In genomic region chr3:170027691-170028102, GRCh38 we compare ENCODE assay signal across 1 cellular context.
TF ChIP-seq lines count a peak whose summit lies in the region.

No MANE protein-coding gene starts in this region.

TF ChIP-seq in K562, 482 proteins besides CTCF, POLR2A, EP300 and RAD21 (continued from another document and continues in another):
- no peak for TF ChIP-seq ZNF740 (CRISPR knock-in tag; IDR thresholded peaks at IDR 0.05)
- peak in 1 of 2 experiments; percentile 86; a peak in 2 of 4 replicates for TF ChIP-seq ZNF740 (tag; IDR thresholded peaks at IDR 0.05)
- TF ChIP-seq ZNF239 (CRISPR knock-in tag; IDR thresholded peaks at IDR 0.05): peak; percentile 66
- peak; percentile 53; the same call in 1 of the 2 replicates for TF ChIP-seq ZNF395 (CRISPR knock-in tag; IDR thresholded peaks at IDR 0.05)
- TF ChIP-seq ZNF76 (CRISPR knock-in tag; IDR thresholded peaks at IDR 0.05; ENCODE audit: borderline replicate concordance): 0 out of 2 replicates have a peak, but pooled peaks have one; percentile 72
- peak; percentile 76; the same call in 1 of the 2 replicates for TF ChIP-seq HDAC8 (tag; IDR thresholded peaks at IDR 0.05)
- TF ChIP-seq ZC3H11A (IDR thresholded peaks at IDR 0.05; ENCODE audit: low read depth, low read length): no peak
- peak in 1 of 2 experiments; percentile 50; a peak in 1 of 4 replicates for TF ChIP-seq TEAD1 (CRISPR knock-in tag; IDR thresholded peaks at IDR 0.05)
- TF ChIP-seq ILK (tag; IDR thresholded peaks at IDR 0.05; ENCODE audit: borderline replicate concordance, low read depth): no peak
- TF ChIP-seq ZNF584 (CRISPR knock-in tag; IDR thresholded peaks at IDR 0.05; ENCODE audit: low read depth): 0 out of 2 replicates have a peak, but pooled peaks have one; percentile 48
- TF ChIP-seq DDX20 (tag; IDR thresholded peaks at IDR 0.05; ENCODE audit: low read depth): peak; percentile 65; the same call in 1 of the 2 replicates
- TF ChIP-seq ZNF311 (CRISPR knock-in tag; IDR thresholded peaks at IDR 0.05): peak; percentile 88
- 0 out of 2 replicates have a peak, but pooled peaks have one; percentile 48 for TF ChIP-seq SMAD4 (CRISPR knock-in tag; conservative IDR thresholded peaks at IDR 0.05)
- no peak for TF ChIP-seq FOXO4 (CRISPR knock-in tag; IDR thresholded peaks at IDR 0.05)
- no peak for TF ChIP-seq KAT7 (CRISPR knock-in tag; IDR thresholded peaks at IDR 0.05; ENCODE audit: borderline replicate concordance)
- TF ChIP-seq ZBTB9 (CRISPR knock-in tag; IDR thresholded peaks at IDR 0.05): peak; percentile 52; the same call in 1 of the 2 replicates
- TF ChIP-seq BCL6 (CRISPR knock-in tag; IDR thresholded peaks at IDR 0.05): peak; percentile 20; the same call in 1 of the 2 replicates
- TF ChIP-seq DIDO1 (tag; IDR thresholded peaks at IDR 0.05; ENCODE audit: low read depth): peak; percentile 38; the same call in 1 of the 2 replicates
- TF ChIP-seq TCFL5 (CRISPR knock-in tag; conservative IDR thresholded peaks at IDR 0.05): peak; percentile 59; the same call in 1 of the 2 replicates
- peak; percentile 56 for TF ChIP-seq PTTG1 (tag; IDR thresholded peaks at IDR 0.05; ENCODE audit: low read depth)
- 0 out of 4 replicates have a peak, but pooled peaks of 1 of the 2 experiments have one; percentile 19 for TF ChIP-seq ZNF639 (CRISPR knock-in tag; conservative IDR thresholded peaks at IDR 0.05 in 1 of 2, IDR thresholded peaks at IDR 0.05 in 1 of 2)
- no peak for TF ChIP-seq THRA (IDR thresholded peaks at IDR 0.05)
- TF ChIP-seq GABPA (tag; conservative IDR thresholded peaks at IDR 0.05; ENCODE audit: low read depth): 0 out of 2 replicates have a peak, but pooled peaks have one; percentile 14
- no peak for TF ChIP-seq ZNF253 (CRISPR knock-in tag; conservative IDR thresholded peaks at IDR 0.05)
- TF ChIP-seq ETV6 (IDR thresholded peaks at IDR 0.05; ENCODE audit: borderline replicate concordance in 1 of 2, low read depth in 2 of 2, low read length in 1 of 2): no peak
- no peak for TF ChIP-seq ETV6 (CRISPR knock-in tag; IDR thresholded peaks at IDR 0.05; ENCODE audit: borderline replicate concordance)
- TF ChIP-seq ZNF41 (CRISPR knock-in tag; conservative IDR thresholded peaks at IDR 0.05): 0 out of 2 replicates have a peak, but pooled peaks have one; percentile 55
- TF ChIP-seq ETV1 (tag; conservative IDR thresholded peaks at IDR 0.05; ENCODE audit: low read depth): peak; percentile 61; the same call in 1 of the 2 replicates
- no peak for TF ChIP-seq ID3 (CRISPR knock-in tag; IDR thresholded peaks at IDR 0.05)
- peak; percentile 84 for TF ChIP-seq ID3 (tag; IDR thresholded peaks at IDR 0.05)
- peak; percentile 38; the same call in 1 of the 2 replicates for TF ChIP-seq ZNF134 (CRISPR knock-in tag; conservative IDR thresholded peaks at IDR 0.05)
- no peak for TF ChIP-seq POLR2G (IDR thresholded peaks at IDR 0.05; ENCODE audit: low read depth, low read length)
- 0 out of 2 replicates have a peak, but pooled peaks have one; percentile 33 for TF ChIP-seq ZNF592 (IDR thresholded peaks at IDR 0.05)
- no peak for TF ChIP-seq HNRNPH1 (optimal IDR thresholded peaks at IDR 0.05; ENCODE audit: low read depth, low read length)
- TF ChIP-seq MYNN (IDR thresholded peaks at IDR 0.05): no peak
- no peak for TF ChIP-seq MYNN (CRISPR knock-in tag; IDR thresholded peaks at IDR 0.05)
- TF ChIP-seq SMAD3 (CRISPR knock-in tag; conservative IDR thresholded peaks at IDR 0.05): peak; percentile 81; the same call in 1 of the 2 replicates
- TF ChIP-seq NFRKB (IDR thresholded peaks at IDR 0.05; ENCODE audit: low read depth): no peak
- peak; percentile 76; the same call in 1 of the 2 replicates for TF ChIP-seq ZNF449 (CRISPR knock-in tag; IDR thresholded peaks at IDR 0.05)
- TF ChIP-seq DMBX1 (CRISPR knock-in tag; IDR thresholded peaks at IDR 0.05; ENCODE audit: borderline replicate concordance): peak; percentile 78
- no peak for TF ChIP-seq MCM5 (IDR thresholded peaks at IDR 0.05; ENCODE audit: low read depth)
- peak; percentile 20; the same call in 1 of the 2 replicates for TF ChIP-seq TFE3 (CRISPR knock-in tag; IDR thresholded peaks at IDR 0.05)
- TF ChIP-seq ZNF175 (CRISPR knock-in tag; IDR thresholded peaks at IDR 0.05; ENCODE audit: low read depth): peak; percentile 66; the same call in 1 of the 2 replicates
- TF ChIP-seq BACH1 (tag; IDR thresholded peaks at IDR 0.05): peak; percentile 63
- TF ChIP-seq ZNF444 (CRISPR knock-in tag; IDR thresholded peaks at IDR 0.05): no peak
- TF ChIP-seq NR4A1 (CRISPR knock-in tag; IDR thresholded peaks at IDR 0.05): no peak
- TF ChIP-seq NR4A1 (tag; IDR thresholded peaks at IDR 0.05): peak; percentile 79
- peak; percentile 73; the same call in 1 of the 2 replicates for TF ChIP-seq PYGO2 (tag; IDR thresholded peaks at IDR 0.05)
